14 cellular contexts compared by ENCODE assay signal in genomic region chr9:100064872-100065581, GRCh38. TPM values are rescaled to one million over a fixed set of nuclear protein-coding genes. Genes with fewer than 3 reads are reported as not detected.
DNase-seq lines count a peak whose midpoint lies in the region; ATAC-seq and TF ChIP-seq lines count a peak whose summit lies in the region.
"Had no signal": no experiment of that assay in that cellular context is flagged by ENCODE, and none has a peak within 500 bp of the region (broad histone marks: within the 10 kb centered on the region; RNA-seq: fewer than 3 reads in every experiment).

No MANE protein-coding gene starts in this region.

- H3K27ac Mint-ChIP-seq in activated T-cell treated with anti-CD3 and anti-CD28 coated beads, Interleukin-2, amount 50 U/mL, for 24 hours = no peak overlapping the region
- H3K27ac Mint-ChIP-seq: activated CD8-positive, alpha-beta T cell treated with anti-CD3 and anti-CD28 coated beads for 36 hours had no signal

- H3K79me1 ChIP-seq in mesenchymal stem cell (replicated peaks; ENCODE audit: low read length, poor library complexity, severe bottlenecking) = peaks cover 5% of the 10 kb centered on the region

- H3K79me2 ChIP-seq in PC-9 (ENCODE audit: low read depth) = peaks cover 33% of the 10 kb centered on the region

- BruUV-seq in PC-9 (replicated peaks; lab: Mats Ljungman, UMichigan) = no TSS peak

- POLR2A ChIA-PET in PC-9 (lab: Charles Lee; ENCODE audit: unreplicated experiment) = interaction anchor here (0.7 kb wide), 1 partner anchor 205 kb away, joined by 3 read pairs; no protein-coding TSS in a partner anchor

- H3K4me3 Mint-ChIP-seq in activated T-cell treated with anti-CD3 and anti-CD28 coated beads, Interleukin-2, amount 50 U/mL, for 24 hours = no peak overlapping the region
- H3K4me3 Mint-ChIP-seq: activated CD8-positive, alpha-beta T cell treated with anti-CD3 and anti-CD28 coated beads for 36 hours had no signal

- H3K9me3 ChIP-seq in PC-9 (ENCODE audit: insufficient read depth, low read depth) = no peaks in the 10 kb centered on the region
- H3K9me3 ChIP-seq in mesenchymal stem cell (ENCODE audit: control insufficient read depth, low read length) = no peaks in the 10 kb centered on the region
- H3K9me3 ChIP-seq: stomach had no signal

- no peak overlapping the region for H3K4ac ChIP-seq in mesenchymal stem cell (ENCODE audit: low read depth in 1 of 2, low read length in 2 of 2)

- H3K23ac ChIP-seq in mesenchymal stem cell (ENCODE audit: low read length in 2 of 2) = no peak overlapping the region

- H3F3A ChIP-seq in PC-9 (ENCODE audit: insufficient read depth, low read depth) = peaks cover 13% of the 10 kb centered on the region

- H2AFZ ChIP-seq in PC-9 (no peak overlapping the region), mesenchymal stem cell (ENCODE audit: low read depth, low read length) (no peak overlapping the region)

- no peak overlapping the region for H2BK15ac ChIP-seq in mesenchymal stem cell (ENCODE audit: low read depth, poor library complexity, severe bottlenecking)

- H3K36me3 ChIP-seq in PC-9 (ENCODE audit: low read depth) (no peaks in the 10 kb centered on the region), mesenchymal stem cell (ENCODE audit: control insufficient read depth in 1 of 2, insufficient read depth in 2 of 2, low read depth in 1 of 2, low read length in 2 of 2) (no peaks in the 10 kb centered on the region)
- H3K36me3 ChIP-seq: stomach had no signal

- no peak overlapping the region for H2BK12ac ChIP-seq in mesenchymal stem cell (ENCODE audit: low read length in 2 of 2)

- H3K4me3 ChIP-seq in PC-9 = no peak overlapping the region
- H3K4me3 ChIP-seq in choroid plexus epithelial cell (ENCODE audit: low read depth, low read length) = no peak overlapping the region
- H3K4me3 ChIP-seq in mesenchymal stem cell (ENCODE audit: insufficient read depth in 1 of 2, low read depth in 1 of 2, low read length in 2 of 2) = no peak overlapping the region
- H3K4me3 ChIP-seq: stomach had no signal

- H3K4me2 ChIP-seq in PC-9 (peak overlapping the region; percentile 22; the same call in 1 of the 2 replicates), mesenchymal stem cell (ENCODE audit: low read length, poor library complexity, severe bottlenecking) (no peak overlapping the region)

- H3K14ac ChIP-seq in mesenchymal stem cell (ENCODE audit: low read length in 2 of 2) = no peak overlapping the region

- H2BK5ac ChIP-seq in mesenchymal stem cell (ENCODE audit: low read depth, low read length, poor library complexity, severe bottlenecking) = no peak overlapping the region

- H4K8ac ChIP-seq in mesenchymal stem cell (ENCODE audit: low read length) = no peak overlapping the region

- CTCF ChIA-PET in PC-9 (lab: Charles Lee) = no interaction called here

- DNase-seq in ELR (ENCODE audit: low read depth) (peak; percentile 92), PC-9 (peak in 1 of 2 experiments; percentile 74), choroid plexus epithelial cell (ENCODE audit: low read depth) (peak; percentile 78), mesenchymal stem cell (peak; percentile 76), DMS 273 treated with DMSO at 0.1 percent for 48 hours (lab: John Stamatoyannopoulos, UW) (no peak), H4 (ENCODE audit: low spot score) (no peak)
- DNase-seq in activated T-cell treated with anti-CD3 and anti-CD28 coated beads, Interleukin-2, amount 50 U/mL, for 24 hours = no peak
- DNase-seq: activated CD8-positive, alpha-beta T cell treated with anti-CD3 and anti-CD28 coated beads for 36 hours; activated naive CD4-positive, alpha-beta T cell; central memory CD4-positive, alpha-beta T cell; NCI-H146; NCI-H526 treated with DMSO at 0.1 percent for 48 hours; stomach had no signal

- no peaks in the 10 kb centered on the region for H3K27me3 Mint-ChIP-seq in activated T-cell treated with anti-CD3 and anti-CD28 coated beads, Interleukin-2, amount 50 U/mL, for 24 hours
- H3K27me3 Mint-ChIP-seq: activated CD8-positive, alpha-beta T cell treated with anti-CD3 and anti-CD28 coated beads for 36 hours had no signal

- H3K27me3 ChIP-seq in PC-9 (ENCODE audit: insufficient read depth, low read depth) (no peaks in the 10 kb centered on the region), mesenchymal stem cell (ENCODE audit: control insufficient read depth in 1 of 2, insufficient read depth in 1 of 2, low read length in 2 of 2) (no peaks in the 10 kb centered on the region)
- H3K27me3 ChIP-seq: stomach had no signal

- no peak overlapping the region for H2BK120ac ChIP-seq in mesenchymal stem cell (ENCODE audit: low read depth, low read length)

- no peaks in the 10 kb centered on the region for H3K9me3 Mint-ChIP-seq in activated T-cell treated with anti-CD3 and anti-CD28 coated beads, Interleukin-2, amount 50 U/mL, for 24 hours
- H3K9me3 Mint-ChIP-seq: activated CD8-positive, alpha-beta T cell treated with anti-CD3 and anti-CD28 coated beads for 36 hours had no signal

- H3K27ac ChIP-seq in PC-9 = peak overlapping the region; percentile 60
- H3K27ac ChIP-seq in mesenchymal stem cell (ENCODE audit: low read length, poor library complexity, severe bottlenecking) = no peak overlapping the region
- H3K27ac ChIP-seq: stomach had no signal

- no peak overlapping the region for H3K18ac ChIP-seq in mesenchymal stem cell (ENCODE audit: low read depth in 1 of 2, low read length in 2 of 2)

- H3K4me1 ChIP-seq in PC-9 (replicated peaks; ENCODE audit: insufficient read depth) = peaks cover 19% of the 10 kb centered on the region
- H3K4me1 ChIP-seq in mesenchymal stem cell (ENCODE audit: control insufficient read depth, insufficient read depth, low read depth, low read length) = peaks cover 1% of the 10 kb centered on the region

- WGBS in mesenchymal stem cell = no CpG with 5 or more reads among the region's 8 CpGs

- peak overlapping the region; percentile 49 for H3K9ac ChIP-seq in mesenchymal stem cell (ENCODE audit: low read length)

- no peak for TF ChIP-seq CTCF in PC-9 (conservative IDR thresholded peaks at IDR 0.05)
- TF ChIP-seq CTCF in choroid plexus epithelial cell (conservative IDR thresholded peaks at IDR 0.05; ENCODE audit: low read depth, low read length) = no peak

- no peak overlapping the region for H2AK5ac ChIP-seq in mesenchymal stem cell (ENCODE audit: low read length, severe bottlenecking)

- H4K91ac ChIP-seq in mesenchymal stem cell (ENCODE audit: low read length) = no peak overlapping the region

- intact Hi-C loops in PC-9 (cut with micrococcal nuclease; ENCODE audit: unreplicated experiment) = no loop called here

- 0 out of 2 replicates have a peak, but pooled peaks cover 4% of the 10 kb centered on the region for H3K9me2 ChIP-seq in PC-9 (ENCODE audit: insufficient read depth)

- H3K4me1 Mint-ChIP-seq in activated T-cell treated with anti-CD3 and anti-CD28 coated beads, Interleukin-2, amount 50 U/mL, for 24 hours (ENCODE audit: low read depth) = peaks cover 34% of the 10 kb centered on the region

- H3K36me3 Mint-ChIP-seq in activated T-cell treated with anti-CD3 and anti-CD28 coated beads, Interleukin-2, amount 50 U/mL, for 24 hours (ENCODE audit: low read depth) = peaks cover 13% of the 10 kb centered on the region

- ATAC-seq in GM19023 (IDR thresholded peaks at IDR 0.05; ENCODE audit: unreplicated experiment) = no peak
- ATAC-seq: activated CD8-positive, alpha-beta T cell treated with anti-CD3 and anti-CD28 coated beads for 36 hours had no signal

- peaks cover 23% of the 10 kb centered on the region for H4K20me1 ChIP-seq in PC-9 (ENCODE audit: insufficient read depth)

RNA-seq across cellular contexts. Expression of gene ERP44, which starts 33.8 kb away (rescaled TPM):
- 15.9 and 19.5 TPM in 2 replicates for total RNA-seq in PC-9 (2021)
- polyA plus RNA-seq in mesenchymal stem cell (2013, experiment 1 of 2) = 35.5 TPM
- 36.5 TPM for polyA plus RNA-seq in mesenchymal stem cell (2013, experiment 2 of 2)
- total RNA-seq in H4 (2014; rRNA removed; shearing (Covaris generic)) = 22.3 and 26.8 TPM in 2 replicates

RNA-seq across cellular contexts. Expression of gene INVS, which starts 34.0 kb away (rescaled TPM):
- total RNA-seq in PC-9 (2021) = 20.1 and 24.0 TPM in 2 replicates
- 8.6 TPM for polyA plus RNA-seq in mesenchymal stem cell (2013, experiment 1 of 2)
- 7.7 TPM for polyA plus RNA-seq in mesenchymal stem cell (2013, experiment 2 of 2)
- total RNA-seq in H4 (2014; rRNA removed; shearing (Covaris generic)) = 12.2 and 19.5 TPM in 2 replicates

Comparison
In these comparisons a context has a peak if more than half of its experiments do, and no peak if none do; other contexts are left out.
1. DNase-seq: peak in ELR (single experiment), choroid plexus epithelial cell (single experiment) and mesenchymal stem cell (single experiment); none in DMS 273 treated with DMSO at 0.1 percent for 48 hours (single experiment), H4 (single experiment) and activated T-cell treated with anti-CD3 and anti-CD28 coated beads, Interleukin-2, amount 50 U/mL, for 24 hours (single experiment).